Comparison of ENCODE assay signal across 1 cellular context in genomic region chr13:90857921-90858320, GRCh38.
TF ChIP-seq lines count a peak whose summit lies in the region.

No MANE protein-coding gene starts in this region.

TF ChIP-seq in GM12878, 131 proteins besides CTCF, POLR2A, EP300 and RAD21 (continued from another document):
- TF ChIP-seq JUNB (IDR thresholded peaks at IDR 0.05) = no peak
- no peak for TF ChIP-seq NRF1 (conservative IDR thresholded peaks at IDR 0.05; ENCODE audit: low read depth, low read length)
- TF ChIP-seq EGR1 (IDR thresholded peaks at IDR 0.05; ENCODE audit: borderline replicate concordance in 1 of 2, low read depth in 2 of 2, low read length in 2 of 2) = no peak
- no peak for TF ChIP-seq EED (IDR thresholded peaks at IDR 0.05; ENCODE audit: low read depth)
